ENCODE assay signal across 16 cellular contexts in genomic region chr7:42935861-42936260, GRCh38. TPM values are rescaled to one million over a fixed set of nuclear protein-coding genes. Genes with fewer than 3 reads are reported as not detected.
DNase-seq lines count a peak whose midpoint lies in the region; ATAC-seq and TF ChIP-seq lines count a peak whose summit lies in the region.
"Had no signal": no experiment of that assay in that cellular context is flagged by ENCODE, and none has a peak within 500 bp of the region (broad histone marks: within the 10 kb centered on the region; RNA-seq: fewer than 3 reads in every experiment).

No MANE protein-coding gene starts in this region.

- no peaks in the 10 kb centered on the region for H3K9me3 Mint-ChIP-seq in activated naive CD4-positive, alpha-beta T cell treated with anti-CD3 and anti-CD28 coated beads, Interleukin-2, amount 50 U/mL, for 24 hours
- H3K9me3 Mint-ChIP-seq in activated naive CD8-positive, alpha-beta T cell treated with anti-CD3 and anti-CD28 coated beads for 36 hours, result no peaks in the 10 kb centered on the region
- no peaks in the 10 kb centered on the region for H3K9me3 Mint-ChIP-seq in stimulated activated naive B cell treated with anti-CD40 and anti-IgM and Interleukin-4, amounts not matched to agents 10 μg/mL and 1 μg/mL and 100 μg/mL, for 72 hours

- intact Hi-C loops in right lobe of liver (cut with DNase I), result no loop called here

- H3K27me3 ChIP-seq in right lobe of liver, result no peaks in the 10 kb centered on the region

- H3K4me3 ChIP-seq in right lobe of liver, result no peak overlapping the region
- H3K4me3 ChIP-seq: SK-N-MC had no signal

- ATAC-seq in HG02870 (IDR thresholded peaks at IDR 0.05; ENCODE audit: unreplicated experiment) (peak; percentile 39), GM19035 (IDR thresholded peaks at IDR 0.05; ENCODE audit: unreplicated experiment) (no peak), right lobe of liver (no peak)
- ATAC-seq in stimulated activated naive B cell treated with anti-CD40 and anti-IgM and Interleukin-4, amounts not matched to agents 10 μg/mL and 1 μg/mL and 100 μg/mL, for 72 hours (replicated peaks), result no peak

- no peak for TF ChIP-seq CTCF in right lobe of liver (IDR thresholded peaks at IDR 0.05)

- H3K9me3 ChIP-seq in right lobe of liver, result no peaks in the 10 kb centered on the region

- 92% methylated on average over 5 of the region's 5 CpGs for WGBS in right lobe of liver (ENCODE audit: insufficient coverage, low coverage, low lambda C conversion rate, missing lambda C conversion rate)

- no peaks in the 10 kb centered on the region for H3K27me3 Mint-ChIP-seq in activated naive CD4-positive, alpha-beta T cell treated with anti-CD3 and anti-CD28 coated beads, Interleukin-2, amount 50 U/mL, for 24 hours
- no peaks in the 10 kb centered on the region for H3K27me3 Mint-ChIP-seq in activated naive CD8-positive, alpha-beta T cell treated with anti-CD3 and anti-CD28 coated beads for 36 hours
- no peaks in the 10 kb centered on the region for H3K27me3 Mint-ChIP-seq in stimulated activated naive B cell treated with anti-CD40 and anti-IgM and Interleukin-4, amounts not matched to agents 10 μg/mL and 1 μg/mL and 100 μg/mL, for 72 hours

- peaks cover 0 to 8% (median 2%) of the 10 kb centered on the region in 4 donors for H3K4me1 ChIP-seq in right lobe of liver

- DNase-seq in activated naive CD4-positive, alpha-beta T cell (lab: John Stamatoyannopoulos, UW), result no peak
- DNase-seq in activated naive CD8-positive, alpha-beta T cell treated with anti-CD3 and anti-CD28 coated beads for 36 hours, result no peak
- no peak for DNase-seq in stimulated activated naive B cell treated with anti-CD40 and anti-IgM and Interleukin-4, amounts not matched to agents 10 μg/mL and 1 μg/mL and 100 μg/mL, for 72 hours
- DNase-seq in D341Med (ENCODE audit: low spot score) (no peak), right lobe of liver (no peak)
- DNase-seq: C1 segment of cervical spinal cord, GDM1, MV-4-11, NCI-H1694 treated with DMSO at 0.1 percent for 48 hours, NCI-H510A, NCI-H748 treated with DMSO at 0.1 percent for 48 hours, SHP77 had no signal

- peaks cover 14% of the 10 kb centered on the region for H3K36me3 Mint-ChIP-seq in activated naive CD4-positive, alpha-beta T cell treated with anti-CD3 and anti-CD28 coated beads, Interleukin-2, amount 50 U/mL, for 24 hours
- peaks cover 49% of the 10 kb centered on the region for H3K36me3 Mint-ChIP-seq in activated naive CD8-positive, alpha-beta T cell treated with anti-CD3 and anti-CD28 coated beads for 36 hours
- H3K36me3 Mint-ChIP-seq in stimulated activated naive B cell treated with anti-CD40 and anti-IgM and Interleukin-4, amounts not matched to agents 10 μg/mL and 1 μg/mL and 100 μg/mL, for 72 hours, result peaks cover 21 to 32% of the 10 kb centered on the region in 2 donors

- H3K36me3 ChIP-seq in right lobe of liver, result peaks cover 0 to 45% (median 15%) of the 10 kb centered on the region in 4 donors

- no peak overlapping the region for H3K27ac ChIP-seq in right lobe of liver
- H3K27ac ChIP-seq: SK-N-MC had no signal

- peak overlapping the region; percentile 68 for H3K4me3 Mint-ChIP-seq in activated naive CD4-positive, alpha-beta T cell treated with anti-CD3 and anti-CD28 coated beads, Interleukin-2, amount 50 U/mL, for 24 hours
- H3K4me3 Mint-ChIP-seq in activated naive CD8-positive, alpha-beta T cell treated with anti-CD3 and anti-CD28 coated beads for 36 hours, result peak overlapping the region; percentile 8
- no peak overlapping the region for H3K4me3 Mint-ChIP-seq in stimulated activated naive B cell treated with anti-CD40 and anti-IgM and Interleukin-4, amounts not matched to agents 10 μg/mL and 1 μg/mL and 100 μg/mL, for 72 hours

- TF ChIP-seq POLR2A in right lobe of liver (IDR thresholded peaks at IDR 0.05), result no peak

- peaks cover 54% of the 10 kb centered on the region for H3K4me1 Mint-ChIP-seq in activated naive CD4-positive, alpha-beta T cell treated with anti-CD3 and anti-CD28 coated beads, Interleukin-2, amount 50 U/mL, for 24 hours
- peaks cover 52% of the 10 kb centered on the region for H3K4me1 Mint-ChIP-seq in activated naive CD8-positive, alpha-beta T cell treated with anti-CD3 and anti-CD28 coated beads for 36 hours
- H3K4me1 Mint-ChIP-seq in stimulated activated naive B cell treated with anti-CD40 and anti-IgM and Interleukin-4, amounts not matched to agents 10 μg/mL and 1 μg/mL and 100 μg/mL, for 72 hours, result peaks cover 15 to 20% of the 10 kb centered on the region in 2 donors

- H3K27ac Mint-ChIP-seq in activated naive CD4-positive, alpha-beta T cell treated with anti-CD3 and anti-CD28 coated beads, Interleukin-2, amount 50 U/mL, for 24 hours, result peak overlapping the region; percentile 84
- peak overlapping the region; percentile 72 for H3K27ac Mint-ChIP-seq in activated naive CD8-positive, alpha-beta T cell treated with anti-CD3 and anti-CD28 coated beads for 36 hours
- peak overlapping the region; percentile 27 for H3K27ac Mint-ChIP-seq in stimulated activated naive B cell treated with anti-CD40 and anti-IgM and Interleukin-4, amounts not matched to agents 10 μg/mL and 1 μg/mL and 100 μg/mL, for 72 hours

RNA-seq across cellular contexts. Expression of gene MRPL32, which starts 3.7 kb away (rescaled TPM):
- total RNA-seq in activated naive CD8-positive, alpha-beta T cell treated with anti-CD3 and anti-CD28 coated beads for 36 hours, result 10 to 100 TPM; 90.7 to 96.8 TPM
- total RNA-seq in right lobe of liver, result 10 to 100 TPM; 29.9 to 52.2 (median 43.9) TPM

RNA-seq across cellular contexts. Expression of gene PSMA2, which starts 3.9 kb away (rescaled TPM):
- 100 to 1,000 TPM; 207 to 235 TPM for total RNA-seq in activated naive CD8-positive, alpha-beta T cell treated with anti-CD3 and anti-CD28 coated beads for 36 hours
- 10 to 100 TPM; 40.9 to 79.5 (median 67.5) TPM for total RNA-seq in right lobe of liver

RNA-seq across cellular contexts. Expression of gene C7orf25, which starts 24.0 kb away (rescaled TPM):
- total RNA-seq in activated naive CD8-positive, alpha-beta T cell treated with anti-CD3 and anti-CD28 coated beads for 36 hours, result 1 to 10 TPM; 3.8 to 4.3 TPM
- total RNA-seq in right lobe of liver, result 1 to 10 TPM; 2.4 to 6.7 (median 3.7) TPM

Comparison
In these comparisons a context has a peak if more than half of its experiments do, and no peak if none do; other contexts are left out.
1. H3K27ac Mint-ChIP-seq: peak in every context shown above with its lines; median percentile 84 in activated naive CD4-positive, alpha-beta T cell treated with anti-CD3 and anti-CD28 coated beads, Interleukin-2, amount 50 U/mL, for 24 hours; 72 in activated naive CD8-positive, alpha-beta T cell treated with anti-CD3 and anti-CD28 coated beads for 36 hours; 27 in stimulated activated naive B cell treated with anti-CD40 and anti-IgM and Interleukin-4, amounts not matched to agents 10 μg/mL and 1 μg/mL and 100 μg/mL, for 72 hours.
2. H3K4me3 Mint-ChIP-seq: peak in activated naive CD4-positive, alpha-beta T cell treated with anti-CD3 and anti-CD28 coated beads, Interleukin-2, amount 50 U/mL, for 24 hours (single experiment) and activated naive CD8-positive, alpha-beta T cell treated with anti-CD3 and anti-CD28 coated beads for 36 hours (single experiment); none in stimulated activated naive B cell treated with anti-CD40 and anti-IgM and Interleukin-4, amounts not matched to agents 10 μg/mL and 1 μg/mL and 100 μg/mL, for 72 hours (0 of 2).